17 cellular contexts compared by ENCODE assay signal in genomic region chr20:38890497-38890818, GRCh38. TPM values are rescaled to one million over a fixed set of nuclear protein-coding genes. Genes with fewer than 3 reads are reported as not detected.
A peak's percentile ranks its signal among the peaks of the same experiment; 100 is the strongest.
DNase-seq lines count a peak whose midpoint lies in the region; ATAC-seq and TF ChIP-seq lines count a peak whose summit lies in the region.
"Had no signal": no experiment of that assay in that cellular context is flagged by ENCODE, and none has a peak within 500 bp of the region (broad histone marks: within the 10 kb centered on the region; RNA-seq: fewer than 3 reads in every experiment).

No MANE protein-coding gene starts in this region.

- peaks cover 15% of the 10 kb centered on the region for H3K36me3 Mint-ChIP-seq in activated CD4-positive, alpha-beta T cell treated with anti-CD3 and anti-CD28 coated beads for 36 hours (ENCODE audit: low read depth)
- peaks cover 16% of the 10 kb centered on the region for H3K36me3 Mint-ChIP-seq in activated CD4-positive, alpha-beta T cell treated with anti-CD3 and anti-CD28 coated beads, Interleukin-2, amount 10 ng/mL, durations not matched to agents 7 days and 5 days (ENCODE audit: low read depth)
- H3K36me3 Mint-ChIP-seq in activated naive CD8-positive, alpha-beta T cell treated with anti-CD3 and anti-CD28 coated beads for 36 hours = peaks cover 19% of the 10 kb centered on the region
- H3K36me3 Mint-ChIP-seq in stimulated activated effector memory CD8-positive, alpha-beta T cell treated with anti-CD3 and anti-CD28 coated beads, Interleukin-12 subunit alpha, Interleukin-12 subunit beta, amount 100 ng/mL, for 72 hours = peaks cover 70% of the 10 kb centered on the region

- no peak overlapping the region for H3K4me2 ChIP-seq in OCI-LY1 (ENCODE audit: low read length)

- ATAC-seq in activated CD4-positive, alpha-beta T cell treated with anti-CD3 and anti-CD28 coated beads for 36 hours = peak; percentile 76
- ATAC-seq in stimulated activated effector memory CD8-positive, alpha-beta T cell treated with anti-CD3 and anti-CD28 coated beads, Interleukin-12 subunit alpha, Interleukin-12 subunit beta, amount 100 ng/mL, for 72 hours = peak; percentile 78
- no peak for ATAC-seq in GM21447 (IDR thresholded peaks at IDR 0.05; ENCODE audit: unreplicated experiment)

- no peak overlapping the region for H3K4me3 Mint-ChIP-seq in activated CD4-positive, alpha-beta T cell treated with anti-CD3 and anti-CD28 coated beads for 36 hours
- H3K4me3 Mint-ChIP-seq in activated CD4-positive, alpha-beta T cell treated with anti-CD3 and anti-CD28 coated beads, Interleukin-2, amount 10 ng/mL, durations not matched to agents 7 days and 5 days = no peak overlapping the region
- H3K4me3 Mint-ChIP-seq in activated naive CD8-positive, alpha-beta T cell treated with anti-CD3 and anti-CD28 coated beads for 36 hours = no peak overlapping the region
- peak overlapping the region; percentile 33 for H3K4me3 Mint-ChIP-seq in stimulated activated effector memory CD8-positive, alpha-beta T cell treated with anti-CD3 and anti-CD28 coated beads, Interleukin-12 subunit alpha, Interleukin-12 subunit beta, amount 100 ng/mL, for 72 hours

- H3K36me3 ChIP-seq in OCI-LY1 (ENCODE audit: insufficient read depth, low read length) = peaks cover 41% of the 10 kb centered on the region
- H3K36me3 ChIP-seq: ascending aorta, neutrophil had no signal

- CTCF ChIA-PET in activated CD4-positive, alpha-beta T cell treated with anti-CD3 and anti-CD28 coated beads for 36 hours (lab: Charles Lee) = interaction anchor here (0.5 to 5.5 kb wide), 7 partner anchors 15 to 370 kb away, joined by 3 to 51 read pairs (median 4); partner anchors contain the start of gene PPP1R16B
- CTCF ChIA-PET in activated CD4-positive, alpha-beta T cell treated with anti-CD3 and anti-CD28 coated beads, Interleukin-2, amount 10 ng/mL, durations not matched to agents 7 days and 5 days (lab: Charles Lee) = interaction anchor here (1.7 kb wide), 1 partner anchor 10 kb away, joined by 6 read pairs; no protein-coding TSS in a partner anchor

- H3K27ac Mint-ChIP-seq in activated CD4-positive, alpha-beta T cell treated with anti-CD3 and anti-CD28 coated beads for 36 hours = peak overlapping the region; percentile 92
- H3K27ac Mint-ChIP-seq in activated CD4-positive, alpha-beta T cell treated with anti-CD3 and anti-CD28 coated beads, Interleukin-2, amount 10 ng/mL, durations not matched to agents 7 days and 5 days = no peak overlapping the region
- peak overlapping the region; percentile 85 for H3K27ac Mint-ChIP-seq in activated naive CD8-positive, alpha-beta T cell treated with anti-CD3 and anti-CD28 coated beads for 36 hours
- H3K27ac Mint-ChIP-seq in stimulated activated effector memory CD8-positive, alpha-beta T cell treated with anti-CD3 and anti-CD28 coated beads, Interleukin-12 subunit alpha, Interleukin-12 subunit beta, amount 100 ng/mL, for 72 hours = peak overlapping the region; percentile 93

- H4K20me1 ChIP-seq in OCI-LY1 (ENCODE audit: insufficient read depth, low read length) = no peaks in the 10 kb centered on the region

- H3K9me2 ChIP-seq in OCI-LY1 (ENCODE audit: low read depth, low read length) = no peaks in the 10 kb centered on the region

- DNase-seq in activated CD4-positive, alpha-beta T cell treated with anti-CD3 and anti-CD28 coated beads for 36 hours = peak; percentile 49
- DNase-seq in activated CD4-positive, alpha-beta T cell treated with anti-CD3 and anti-CD28 coated beads, Interleukin-2, amount 10 ng/mL, durations not matched to agents 7 days and 5 days = no peak
- DNase-seq in activated naive CD8-positive, alpha-beta T cell treated with anti-CD3 and anti-CD28 coated beads for 36 hours = no peak
- DNase-seq in stimulated activated effector memory CD8-positive, alpha-beta T cell treated with anti-CD3 and anti-CD28 coated beads, Interleukin-12 subunit alpha, Interleukin-12 subunit beta, amount 100 ng/mL, for 72 hours (ENCODE audit: low spot score in 2 of 2) = no peak
- no peak for DNase-seq in H4 (ENCODE audit: low spot score)
- DNase-seq in superior temporal gyrus (ENCODE audit: extremely low spot score) = no peak
- DNase-seq: activated CD8-positive, alpha-beta memory T cell treated with anti-CD3 and anti-CD28 coated beads, Interleukin-2, amount 50 U/mL, for 4 hours; Caco-2; KG1; NCI-H187; NCI-H774; SIG-M5; testis had no signal

- TF ChIP-seq CTCF in OCI-LY1 (IDR thresholded peaks at IDR 0.05; ENCODE audit: low read length) = no peak

- no peaks in the 10 kb centered on the region for H3K9me3 Mint-ChIP-seq in activated CD4-positive, alpha-beta T cell treated with anti-CD3 and anti-CD28 coated beads for 36 hours (ENCODE audit: low read depth)
- H3K9me3 Mint-ChIP-seq in activated CD4-positive, alpha-beta T cell treated with anti-CD3 and anti-CD28 coated beads, Interleukin-2, amount 10 ng/mL, durations not matched to agents 7 days and 5 days = no peaks in the 10 kb centered on the region
- H3K9me3 Mint-ChIP-seq in activated naive CD8-positive, alpha-beta T cell treated with anti-CD3 and anti-CD28 coated beads for 36 hours = no peaks in the 10 kb centered on the region
- H3K9me3 Mint-ChIP-seq in stimulated activated effector memory CD8-positive, alpha-beta T cell treated with anti-CD3 and anti-CD28 coated beads, Interleukin-12 subunit alpha, Interleukin-12 subunit beta, amount 100 ng/mL, for 72 hours = no peaks in the 10 kb centered on the region

- POLR2A ChIA-PET in activated CD4-positive, alpha-beta T cell treated with anti-CD3 and anti-CD28 coated beads for 36 hours (lab: Charles Lee) = interaction anchor here (1.3 kb wide), 1 partner anchor 16 kb away, joined by 3 read pairs; no protein-coding TSS in a partner anchor
- POLR2A ChIA-PET in activated CD4-positive, alpha-beta T cell treated with anti-CD3 and anti-CD28 coated beads, Interleukin-2, amount 10 ng/mL, durations not matched to agents 7 days and 5 days (lab: Charles Lee) = no interaction called here

- no peaks in the 10 kb centered on the region for H3K27me3 Mint-ChIP-seq in activated CD4-positive, alpha-beta T cell treated with anti-CD3 and anti-CD28 coated beads for 36 hours
- H3K27me3 Mint-ChIP-seq in activated CD4-positive, alpha-beta T cell treated with anti-CD3 and anti-CD28 coated beads, Interleukin-2, amount 10 ng/mL, durations not matched to agents 7 days and 5 days = no peaks in the 10 kb centered on the region
- H3K27me3 Mint-ChIP-seq in activated naive CD8-positive, alpha-beta T cell treated with anti-CD3 and anti-CD28 coated beads for 36 hours = no peaks in the 10 kb centered on the region

- H3K9ac ChIP-seq in OCI-LY1 (ENCODE audit: low read length) = no peak overlapping the region

- H3K79me2 ChIP-seq in OCI-LY1 (ENCODE audit: insufficient read depth, low read length) = no peaks in the 10 kb centered on the region; the same call in 1 of the 2 replicates

- H3F3A ChIP-seq in OCI-LY1 (ENCODE audit: insufficient read depth, low read length) = peaks cover 8% of the 10 kb centered on the region

- H3K4me1 ChIP-seq in OCI-LY1 (ENCODE audit: insufficient read depth, low read length, severe bottlenecking) = peaks cover 42% of the 10 kb centered on the region
- H3K4me1 ChIP-seq: testis had no signal

- no peaks in the 10 kb centered on the region for H3K9me3 ChIP-seq in OCI-LY1 (ENCODE audit: low read length)
- H3K9me3 ChIP-seq: ascending aorta, Caco-2, neutrophil, testis had no signal

- peak overlapping the region; percentile 96 for H3K27ac ChIP-seq in OCI-LY1 (ENCODE audit: low read depth, low read length, poor library complexity, severe bottlenecking)
- H3K27ac ChIP-seq: ascending aorta, neutrophil, testis had no signal

- H3K4me3 ChIP-seq in OCI-LY1 (ENCODE audit: low read depth, low read length, poor library complexity, severe bottlenecking) = no peak overlapping the region
- H3K4me3 ChIP-seq: ascending aorta, testis had no signal

- no peak overlapping the region for H2AFZ ChIP-seq in OCI-LY1 (ENCODE audit: low read length)

- no peaks in the 10 kb centered on the region for H3K27me3 ChIP-seq in OCI-LY1 (ENCODE audit: insufficient read depth, low read length)
- H3K27me3 ChIP-seq: ascending aorta, testis had no signal

- intact Hi-C loops in activated CD4-positive, alpha-beta T cell treated with anti-CD3 and anti-CD28 coated beads for 36 hours (cut with DNase I, micrococcal nuclease) = loop anchor here (5.0 kb wide), 4 partner anchors 98 to 243 kb away; partner anchors contain the start of gene ACTR5 (in 1 of the 2)

- peaks cover 54% of the 10 kb centered on the region for H3K4me1 Mint-ChIP-seq in activated CD4-positive, alpha-beta T cell treated with anti-CD3 and anti-CD28 coated beads for 36 hours
- H3K4me1 Mint-ChIP-seq in activated CD4-positive, alpha-beta T cell treated with anti-CD3 and anti-CD28 coated beads, Interleukin-2, amount 10 ng/mL, durations not matched to agents 7 days and 5 days = peaks cover 49% of the 10 kb centered on the region
- peaks cover 30% of the 10 kb centered on the region for H3K4me1 Mint-ChIP-seq in activated naive CD8-positive, alpha-beta T cell treated with anti-CD3 and anti-CD28 coated beads for 36 hours
- peaks cover 72% of the 10 kb centered on the region for H3K4me1 Mint-ChIP-seq in stimulated activated effector memory CD8-positive, alpha-beta T cell treated with anti-CD3 and anti-CD28 coated beads, Interleukin-12 subunit alpha, Interleukin-12 subunit beta, amount 100 ng/mL, for 72 hours

RNA-seq across cellular contexts. Expression of gene FAM83D, which starts 35.8 kb away (rescaled TPM):
- total RNA-seq in activated CD4-positive, alpha-beta T cell treated with anti-CD3 and anti-CD28 coated beads for 36 hours = 10 to 100 TPM; 10.5 to 12.4 TPM
- total RNA-seq in activated CD4-positive, alpha-beta T cell treated with anti-CD3 and anti-CD28 coated beads, Interleukin-2, amount 10 ng/mL, durations not matched to agents 7 days and 5 days = 10 to 100 TPM; 22.5 to 22.6 TPM
- total RNA-seq in activated naive CD8-positive, alpha-beta T cell treated with anti-CD3 and anti-CD28 coated beads for 36 hours = 10 to 100 TPM; 11.8 to 14.2 TPM
- 66.2 and 67.5 TPM in 2 replicates for total RNA-seq in H4 (2014; rRNA removed; shearing (Covaris generic))
